14 cellular contexts compared by ENCODE assay signal in genomic region chr5:54329731-54330709, GRCh38. TPM values are rescaled to one million over a fixed set of nuclear protein-coding genes. Genes with fewer than 3 reads are reported as not detected.
DNase-seq lines count a peak whose midpoint lies in the region; ATAC-seq and TF ChIP-seq lines count a peak whose summit lies in the region.
"Had no signal": no experiment of that assay in that cellular context is flagged by ENCODE, and none has a peak within 500 bp of the region (broad histone marks: within the 10 kb centered on the region; RNA-seq: fewer than 3 reads in every experiment).

No MANE protein-coding gene starts in this region.

- peak overlapping the region; percentile 81 for H3K27ac Mint-ChIP-seq in HFFc6
- H3K27ac Mint-ChIP-seq: naive thymus-derived CD4-positive, alpha-beta T cell had no signal

- POLR2A ChIA-PET in AG04449 (lab: Yijun Ruan, JAX) = interaction anchor here (0.5 to 2.4 kb wide), 5 partner anchors 13 to 174 kb away, joined by 3 to 20 read pairs (median 3); partner anchors contain the start of gene ARL15

- H3K27me3 ChIP-seq in heart right ventricle = no peaks in the 10 kb centered on the region
- H3K27me3 ChIP-seq: thyroid gland had no signal

- WGBS in heart right ventricle, 2 donors = 77 to 85% methylated on average over 4 of the region's 4 CpGs

- ATAC-seq in heart right ventricle (peak in 6 of 8 donors; percentile 54 to 75 (median 61)), GM21723 (IDR thresholded peaks at IDR 0.05; ENCODE audit: unreplicated experiment) (no peak)
- ATAC-seq: naive thymus-derived CD4-positive, alpha-beta T cell had no signal

- peaks cover under 1% of the 10 kb centered on the region; the same call in 1 of the 2 replicates for H3K27me3 Mint-ChIP-seq in HFFc6 (ENCODE audit: insufficient read depth)

- H3K4me3 ChIP-seq in AG04449 (ENCODE audit: low read depth, low read length) (no peak overlapping the region), heart right ventricle (no peak overlapping the region)
- H3K4me3 ChIP-seq: thyroid gland had no signal

- H3K9me3 Mint-ChIP-seq in HFFc6 = peaks cover 7% of the 10 kb centered on the region

- peaks cover 0 to 6% (median 0%) of the 10 kb centered on the region in 9 donors for H3K4me1 ChIP-seq in heart right ventricle
- H3K4me1 ChIP-seq: thyroid gland had no signal

- H3K4me1 Mint-ChIP-seq in HFFc6 (ENCODE audit: low read depth) = peaks cover 25% of the 10 kb centered on the region

- H3K36me3 ChIP-seq in heart right ventricle = no peaks in the 10 kb centered on the region
- H3K36me3 ChIP-seq: thyroid gland had no signal

- H3K36me3 Mint-ChIP-seq in HFFc6 (ENCODE audit: low read depth) = peaks cover 6% of the 10 kb centered on the region; the same call in 1 of the 2 replicates

- DNase-seq in AG04449 (ENCODE audit: low read depth, low spot score) (peak; percentile 93), HFFc6 (peak; percentile 96), SW480 (ENCODE audit: low spot score) (peak; percentile 33), heart right ventricle (no peak), foreskin melanocyte (no peak), SKM-1 treated with dmso at 0.1 percent for 144 hours (lab: John Stamatoyannopoulos, UW; ENCODE audit: unreplicated experiment) (no peak)
- DNase-seq in activated CD4-positive, alpha-beta T cell treated with anti-CD3 and anti-CD28 coated beads for 48 hours = no peak
- DNase-seq: activated CD4-positive, alpha-beta T cell treated with anti-CD3 and anti-CD28 coated beads for 4 hours; amygdala; DMS79; naive thymus-derived CD4-positive, alpha-beta T cell; stimulated activated CD4-positive, alpha-beta T cell treated with anti-CD3 and anti-CD28 coated beads, Interleukin-2, amount 100 ng/mL, for 48 hours; thyroid gland had no signal

- CTCF ChIA-PET in AG04449 (lab: Yijun Ruan, JAX) = interaction anchor here (0.7 to 1.8 kb wide), 11 partner anchors 9 to 830 kb away, joined by 3 to 7 read pairs (median 3); partner anchors contain the start of gene GPX8

- intact Hi-C loops in heart right ventricle (cut with DNase I) = no loop called here

- no peak overlapping the region for H3K27ac ChIP-seq in heart right ventricle
- H3K27ac ChIP-seq: thyroid gland had no signal

- peak overlapping the region; percentile 46 for H3K4me3 Mint-ChIP-seq in HFFc6
- H3K4me3 Mint-ChIP-seq: naive thymus-derived CD4-positive, alpha-beta T cell had no signal

- TF ChIP-seq CTCF in AG04449 (IDR thresholded peaks at IDR 0.05; ENCODE audit: insufficient read depth, low read length, missing control alignments) (no peak), HFFc6 (IDR thresholded peaks at IDR 0.05) (peak; percentile 55), heart right ventricle (IDR thresholded peaks at IDR 0.05) (no peak)

- H3K9me3 ChIP-seq in heart right ventricle = peaks cover 0 to 9% (median 0%) of the 10 kb centered on the region in 11 donors
- H3K9me3 ChIP-seq: thyroid gland had no signal

RNA-seq across cellular contexts. Expression of gene ARL15, which starts 19.6 kb away (rescaled TPM):
- total RNA-seq in HFFc6 (2021; fragmentation: NEBNext Ultra II Directional; extraction: Animal tissue kit (Norgen Biotek cat#: 25700)) = 10 to 100 TPM in 5 of 6 experiments, 1 to 10 TPM in 1; 9.8 to 16.0 (median 13.4) TPM
- total RNA-seq in heart right ventricle = 10 to 100 TPM; 22.6 to 31.8 (median 28.7) TPM
- 10 to 100 TPM in 1 of 2 donors, 1 to 10 TPM in 1; 7.8 to 12.0 TPM for polyA plus RNA-seq in heart right ventricle

Comparison
In these comparisons a context has a peak if more than half of its experiments do, and no peak if none do; other contexts are left out.
1. DNase-seq: peak in AG04449 (single experiment), HFFc6 (single experiment) and SW480 (single experiment); none in heart right ventricle (0 of 2), activated CD4-positive, alpha-beta T cell treated with anti-CD3 and anti-CD28 coated beads for 48 hours (single experiment), foreskin melanocyte (single experiment) and SKM-1 treated with dmso at 0.1 percent for 144 hours (single experiment).